Comparison of ENCODE assay signal across 8 cellular contexts in the genomic region with DNA sequence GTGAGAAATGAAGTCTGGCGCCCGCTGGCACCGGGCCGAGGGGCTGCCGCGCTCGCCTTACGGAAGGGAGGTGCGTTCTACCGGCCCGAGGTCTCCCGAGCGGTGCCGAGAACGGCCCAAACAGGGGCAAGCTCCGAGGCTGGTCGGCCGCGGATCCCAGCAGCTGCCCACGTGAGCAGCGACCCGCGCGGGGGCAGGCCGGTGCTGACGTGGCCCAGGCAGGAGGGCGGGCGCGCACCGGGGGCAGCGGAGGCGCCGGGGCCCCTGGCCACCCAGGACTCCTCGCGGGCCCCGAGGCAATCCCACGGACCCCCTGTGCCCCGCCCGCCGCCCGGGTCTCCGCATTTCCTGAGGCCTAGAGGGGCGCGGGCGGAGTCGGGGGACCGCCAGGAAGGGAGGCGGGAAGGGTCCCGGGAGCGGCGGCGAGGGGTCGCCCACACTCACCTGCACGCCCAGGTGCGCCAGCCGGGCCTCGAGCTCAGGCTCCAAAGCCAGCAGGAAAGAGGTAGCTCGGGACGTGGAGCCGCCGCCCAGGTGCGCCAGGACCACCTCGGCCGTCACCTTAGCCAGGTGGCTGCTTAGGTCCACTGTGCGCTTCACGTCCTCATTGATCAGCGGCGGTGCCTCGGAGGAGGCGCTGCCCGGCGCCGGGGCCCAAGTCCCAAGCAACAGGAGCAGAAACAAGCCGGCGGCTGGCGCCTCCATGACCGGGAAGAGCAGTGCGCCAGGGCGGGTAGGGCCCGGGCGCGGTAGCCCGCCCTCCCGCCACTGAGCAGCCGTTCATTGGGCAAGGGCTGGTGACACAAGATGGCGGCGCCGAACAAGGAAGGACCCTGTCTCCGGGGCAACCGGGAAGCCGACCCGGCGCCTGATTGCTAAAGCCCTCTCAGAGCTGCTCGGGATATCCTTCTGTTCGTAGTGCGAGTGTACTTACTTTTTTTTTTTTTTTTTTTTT. TPM values are rescaled to one million over a fixed set of nuclear protein-coding genes. Genes with fewer than 3 reads are reported as not detected.
DNase-seq lines count a peak whose midpoint lies in the region; ATAC-seq lines count a peak whose summit lies in the region.

A gene (minus strand): TSS at position 723 of the 955 bp plus-strand sequence. CDS start 18 bp downstream, at position 705.

- H3K36me3 Mint-ChIP-seq in IgD-negative memory B cell: no peaks in the 10 kb centered on the region

- no peaks in the 10 kb centered on the region for H3K9me3 Mint-ChIP-seq in IgD-negative memory B cell

- peak; percentile 86 for ATAC-seq in GM21576 (IDR thresholded peaks at IDR 0.05; ENCODE audit: unreplicated experiment)

- H3K27me3 Mint-ChIP-seq in IgD-negative memory B cell: no peaks in the 10 kb centered on the region

- H3K27ac Mint-ChIP-seq in IgD-negative memory B cell: peak within 1 kb of the TSS; percentile 95 to 100 (median 98)

- peak; percentile 84 for DNase-seq in DMS153 (lab: John Stamatoyannopoulos, UW)
- DNase-seq in OCI-M1 (lab: John Stamatoyannopoulos, UW): peak; percentile 96
- peak; percentile 92 for DNase-seq in activated T-cell treated with anti-CD3 and anti-CD28 coated beads for 24 hours (ENCODE audit: low read depth)
- peak; percentile 93 for DNase-seq in epidermal melanocyte (ENCODE audit: insufficient read length, low spot score)
- peak; percentile 84 for DNase-seq in middle frontal gyrus (ENCODE audit: extremely low spot score, low spot score)
- DNase-seq in stimulated activated CD8-positive, alpha-beta memory T cell treated with anti-CD3 and anti-CD28 coated beads, Interleukin-2, amount 100 ng/mL, for 1 hour (ENCODE audit: low read depth in 2 of 2): peak; percentile 88

- peaks cover 21 to 29% (median 23%) of the 10 kb centered on the region in 3 donors for H3K4me1 Mint-ChIP-seq in IgD-negative memory B cell

- H3K4me3 Mint-ChIP-seq in IgD-negative memory B cell: peak within 1 kb of the TSS; percentile 91 to 100 (median 94)

RNA-seq across cellular contexts. Expression of the gene that starts here (rescaled TPM):
- polyA plus RNA-seq in IgD-negative memory B cell: 172 TPM

Comparison
In these comparisons a context has a peak if more than half of its experiments do, and no peak if none do; other contexts are left out.
1. Peak in every context shown above with its lines: DNase-seq and ATAC-seq.